Comparison of ENCODE assay signal across 12 cellular contexts in the genomic region with DNA sequence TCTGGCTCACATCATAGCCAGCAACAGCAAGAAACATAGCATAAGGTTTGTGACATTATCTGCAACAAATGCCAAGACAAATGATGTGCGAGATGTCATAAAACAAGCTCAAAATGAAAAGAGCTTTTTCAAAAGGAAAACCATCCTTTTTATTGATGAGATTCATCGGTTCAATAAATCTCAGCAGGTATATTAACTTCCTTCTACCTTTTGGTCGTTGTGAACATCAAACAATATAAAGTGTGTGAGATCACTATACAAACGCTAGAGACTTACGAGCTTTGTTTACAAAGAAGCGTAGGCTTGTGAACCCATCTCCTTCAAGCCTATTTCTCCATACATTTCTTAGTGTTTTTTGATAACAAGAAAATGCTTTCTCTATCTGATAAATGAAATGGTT. TPM values are rescaled to one million over a fixed set of nuclear protein-coding genes. Genes with fewer than 3 reads are reported as not detected.
DNase-seq lines count a peak whose midpoint lies in the region; ATAC-seq, FAIRE-seq and TF ChIP-seq lines count a peak whose summit lies in the region.
"Had no signal": no experiment of that assay in that cellular context is flagged by ENCODE, and none has a peak within 500 bp of the region (broad histone marks: within the 10 kb centered on the region; RNA-seq: fewer than 3 reads in every experiment).

No MANE protein-coding gene starts in this region.

- TF ChIP-seq POLR2A in IMR-90 (IDR thresholded peaks at IDR 0.05; ENCODE audit: low read depth, low read length): no peak

- H3K36me3 ChIP-seq in CD4-positive, CD25-positive, alpha-beta regulatory T cell (ENCODE audit: control insufficient read depth, insufficient read depth, low read length): peaks cover 31% of the 10 kb centered on the region
- peaks cover 14% of the 10 kb centered on the region for H3K36me3 ChIP-seq in IMR-90 (ENCODE audit: control insufficient read depth, insufficient read depth, low read length)
- H3K36me3 ChIP-seq in astrocyte (ENCODE audit: insufficient read depth, low read length): peaks cover 6% of the 10 kb centered on the region
- H3K36me3 ChIP-seq in naive thymus-derived CD4-positive, alpha-beta T cell (ENCODE audit: control insufficient read depth in 2 of 3, insufficient read depth in 3 of 3, low read length in 3 of 3): peaks cover 4 to 25% (median 9%) of the 10 kb centered on the region in 3 experiments

- in situ Hi-C loops in IMR-90 (cut with MboI; ENCODE audit: low sequenced_read_pairs): no loop called here

- no peak for TF ChIP-seq CTCF in IMR-90 (conservative IDR thresholded peaks at IDR 0.05; ENCODE audit: low read depth, low read length)
- TF ChIP-seq CTCF in astrocyte (IDR thresholded peaks at IDR 0.05; ENCODE audit: insufficient read depth, low read depth, low read length): no peak

- H3K9me3 ChIP-seq in CD4-positive, CD25-positive, alpha-beta regulatory T cell (ENCODE audit: control insufficient read depth in 2 of 2, low read length in 2 of 2): no peaks in the 10 kb centered on the region
- H3K9me3 ChIP-seq in IMR-90 (ENCODE audit: control insufficient read depth, insufficient read depth, low read length) (no peaks in the 10 kb centered on the region), astrocyte (ENCODE audit: insufficient read depth, low read depth, low read length) (no peaks in the 10 kb centered on the region)
- H3K9me3 ChIP-seq in naive thymus-derived CD4-positive, alpha-beta T cell (ENCODE audit: control insufficient read depth in 2 of 3, low read length in 3 of 3): no peaks in the 10 kb centered on the region
- H3K9me3 ChIP-seq: pancreas had no signal

- no peak overlapping the region for H2BK5ac ChIP-seq in IMR-90 (ENCODE audit: low read depth, low read length, poor library complexity, severe bottlenecking)

- no peaks in the 10 kb centered on the region for H3K27me3 ChIP-seq in CD4-positive, CD25-positive, alpha-beta regulatory T cell (ENCODE audit: control insufficient read depth, insufficient read depth, low read length)
- no peaks in the 10 kb centered on the region for H3K27me3 ChIP-seq in IMR-90 (ENCODE audit: control insufficient read depth, insufficient read depth, low read length)
- no peaks in the 10 kb centered on the region for H3K27me3 ChIP-seq in astrocyte (ENCODE audit: insufficient read depth, low read length)
- H3K27me3 ChIP-seq in naive thymus-derived CD4-positive, alpha-beta T cell (ENCODE audit: control insufficient read depth in 2 of 2, insufficient read depth in 2 of 2, low read length in 2 of 2): no peaks in the 10 kb centered on the region
- H3K27me3 ChIP-seq: pancreas had no signal

- peak overlapping the region; percentile 88 for H3K23ac ChIP-seq in IMR-90 (ENCODE audit: low read depth, low read length)

- H3K27ac ChIP-seq in CD4-positive, CD25-positive, alpha-beta regulatory T cell (ENCODE audit: insufficient read depth, low read length, poor library complexity, severe bottlenecking): no peak overlapping the region
- H3K27ac ChIP-seq in IMR-90 (ENCODE audit: insufficient read depth, low read length) (0 out of 2 replicates have a peak overlapping the region, but pooled peaks have one; percentile 28), astrocyte (ENCODE audit: low read depth, low read length) (no peak overlapping the region)
- no peak overlapping the region for H3K27ac ChIP-seq in naive thymus-derived CD4-positive, alpha-beta T cell (ENCODE audit: low read depth, low read length)
- H3K27ac ChIP-seq: pancreas had no signal

- peak overlapping the region; percentile 86 for H3K4me2 ChIP-seq in IMR-90 (ENCODE audit: low read depth, low read length)
- H3K4me2 ChIP-seq in astrocyte (ENCODE audit: low read length): peak overlapping the region; percentile 96

- peaks cover 14% of the 10 kb centered on the region for H3K27me3 Mint-ChIP-seq in CD4-positive, CD25-positive, alpha-beta regulatory T cell
- H3K27me3 Mint-ChIP-seq in astrocyte (ENCODE audit: low read depth, unreplicated experiment): no peaks in the 10 kb centered on the region
- no peaks in the 10 kb centered on the region for H3K27me3 Mint-ChIP-seq in naive thymus-derived CD4-positive, alpha-beta T cell

- H3K4me1 Mint-ChIP-seq in CD4-positive, CD25-positive, alpha-beta regulatory T cell: peaks cover 33 to 75% (median 51%) of the 10 kb centered on the region in 4 donors
- peaks cover 26% of the 10 kb centered on the region for H3K4me1 Mint-ChIP-seq in astrocyte (ENCODE audit: low read depth, unreplicated experiment)
- H3K4me1 Mint-ChIP-seq in naive thymus-derived CD4-positive, alpha-beta T cell: peaks cover 32 to 77% (median 72%) of the 10 kb centered on the region in 7 donors

- H2BK15ac ChIP-seq in IMR-90 (ENCODE audit: low read depth, low read length): no peak overlapping the region

- no peak for TF ChIP-seq RAD21 in IMR-90 (IDR thresholded peaks at IDR 0.05; ENCODE audit: low read length)

- no peak overlapping the region for H3K18ac ChIP-seq in IMR-90 (ENCODE audit: low read depth, low read length)

- intact Hi-C loops in IMR-90 (cut with micrococcal nuclease): loop anchor here (10.0 kb wide), 1 partner anchor 216 kb away; no protein-coding TSS in a partner anchor
- intact Hi-C loops in naive thymus-derived CD4-positive, alpha-beta T cell (cut with micrococcal nuclease): loop anchor here (2.0 to 10.0 kb wide), 5 partner anchors 14 to 1254 kb away; partner anchors contain the start of gene GMDS (in 1 of the 2)

- H3K9ac ChIP-seq in IMR-90 (ENCODE audit: low read depth, low read length) (peak overlapping the region; percentile 70), astrocyte (ENCODE audit: low read length) (no peak overlapping the region)

- peak overlapping the region; percentile 83 for H3K4me3 ChIP-seq in CD4-positive, CD25-positive, alpha-beta regulatory T cell (ENCODE audit: low read depth, low read length)
- peak overlapping the region; percentile 79; the same call in 1 of the 2 replicates for H3K4me3 ChIP-seq in IMR-90 (ENCODE audit: insufficient read depth, low read depth, low read length)
- H3K4me3 ChIP-seq in astrocyte (ENCODE audit: insufficient read depth, low read depth, low read length): no peak overlapping the region
- H3K4me3 ChIP-seq in naive thymus-derived CD4-positive, alpha-beta T cell (ENCODE audit: low read length): peak overlapping the region; percentile 46

- no peak overlapping the region for H2AK5ac ChIP-seq in IMR-90 (ENCODE audit: low read depth, low read length)

- H2AFZ ChIP-seq in IMR-90 (replicated peaks; ENCODE audit: low read length, poor library complexity): no peak overlapping the region
- H2AFZ ChIP-seq in astrocyte (ENCODE audit: low read depth, low read length): no peak overlapping the region

- WGBS in IMR-90 (ENCODE audit: extremely low coverage in 2 of 2, insufficient read length in 1 of 2), 2 experiments: no CpG with 5 or more reads among the region's 6 CpGs

- FAIRE-seq in astrocyte (lab: Jason Lieb, UNC): no peak
- FAIRE-seq: pancreas had no signal

- H3K9me1 ChIP-seq in IMR-90 (ENCODE audit: insufficient read depth, low read length): peaks cover 24% of the 10 kb centered on the region

- no peak for DNase-seq in CD4-positive, CD25-positive, alpha-beta regulatory T cell
- DNase-seq in IMR-90: no peak
- no peak for DNase-seq in astrocyte (ENCODE audit: low read depth)
- no peak for DNase-seq in naive thymus-derived CD4-positive, alpha-beta T cell
- no peak for DNase-seq in AG08395 (ENCODE audit: low spot score)
- no peak for DNase-seq in NOMO-1 treated with dmso at 0.1 percent for 144 hours (lab: John Stamatoyannopoulos, UW; ENCODE audit: unreplicated experiment)
- DNase-seq in KG1 (lab: John Stamatoyannopoulos, UW): no peak
- DNase-seq in NCI-H2227 treated with DMSO at 0.1 percent for 48 hours (lab: John Stamatoyannopoulos, UW): no peak
- DNase-seq: NCI-H187; pancreas; stimulated activated CD8-positive, alpha-beta memory T cell treated with anti-CD3 and anti-CD28 coated beads, Interleukin-4, amount 100 ng/mL, for 48 hours; T1000 had no signal

- H2AK9ac ChIP-seq in IMR-90 (replicated peaks; ENCODE audit: low read depth, low read length, poor library complexity): no peak overlapping the region

- H3K14ac ChIP-seq in IMR-90 (replicated peaks; ENCODE audit: low read depth, low read length): peak overlapping the region; percentile 43

- peak overlapping the region; percentile 87 to 97 (median 94) for H3K4me3 Mint-ChIP-seq in CD4-positive, CD25-positive, alpha-beta regulatory T cell
- H3K4me3 Mint-ChIP-seq in astrocyte (ENCODE audit: unreplicated experiment): peak overlapping the region; percentile 58
- peak overlapping the region; percentile 82 to 95 (median 88) for H3K4me3 Mint-ChIP-seq in naive thymus-derived CD4-positive, alpha-beta T cell

- no peak overlapping the region for H4K91ac ChIP-seq in IMR-90 (ENCODE audit: insufficient read depth, low read depth, low read length)

- H2BK120ac ChIP-seq in IMR-90 (ENCODE audit: low read depth, low read length): no peak overlapping the region

- no peak overlapping the region for H4K5ac ChIP-seq in IMR-90 (ENCODE audit: low read depth, low read length)

- H3K56ac ChIP-seq in IMR-90 (ENCODE audit: extremely low read depth, insufficient read depth, low read length): no peak overlapping the region

- H4K8ac ChIP-seq in IMR-90 (ENCODE audit: low read depth in 2 of 2, low read length in 2 of 2): no peak overlapping the region

- no peaks in the 10 kb centered on the region for H3K9me3 Mint-ChIP-seq in CD4-positive, CD25-positive, alpha-beta regulatory T cell
- H3K9me3 Mint-ChIP-seq in astrocyte (ENCODE audit: unreplicated experiment): no peaks in the 10 kb centered on the region
- H3K9me3 Mint-ChIP-seq in naive thymus-derived CD4-positive, alpha-beta T cell: peaks cover 0 to 2% (median 0%) of the 10 kb centered on the region in 11 donors

- H3K79me2 ChIP-seq in astrocyte (ENCODE audit: insufficient read depth, low read length): peaks cover 81% of the 10 kb centered on the region

- peak overlapping the region in 1 of 3 donors; percentile 77 for H3K27ac Mint-ChIP-seq in CD4-positive, CD25-positive, alpha-beta regulatory T cell
- no peak overlapping the region for H3K27ac Mint-ChIP-seq in astrocyte (ENCODE audit: unreplicated experiment)
- peak overlapping the region in 7 of 9 donors; percentile 1 to 87 (median 53) for H3K27ac Mint-ChIP-seq in naive thymus-derived CD4-positive, alpha-beta T cell

- dilution Hi-C loops in IMR-90 (cut with HindIII; ENCODE audit: low sequenced_read_pairs, unreplicated experiment): no loop called here

- peaks cover 18% of the 10 kb centered on the region for H3K36me3 Mint-ChIP-seq in CD4-positive, CD25-positive, alpha-beta regulatory T cell
- H3K36me3 Mint-ChIP-seq in astrocyte (ENCODE audit: low read depth, unreplicated experiment): peaks cover 11% of the 10 kb centered on the region
- H3K36me3 Mint-ChIP-seq in naive thymus-derived CD4-positive, alpha-beta T cell: peaks cover 0 to 31% (median 13%) of the 10 kb centered on the region in 5 donors

- peaks cover 46% of the 10 kb centered on the region for H3K4me1 ChIP-seq in CD4-positive, CD25-positive, alpha-beta regulatory T cell (ENCODE audit: control insufficient read depth, insufficient read depth, low read length, poor library complexity, severe bottlenecking)
- H3K4me1 ChIP-seq in IMR-90 (ENCODE audit: control insufficient read depth, insufficient read depth, low read length): peaks cover 19% of the 10 kb centered on the region
- peaks cover 25% of the 10 kb centered on the region for H3K4me1 ChIP-seq in astrocyte (ENCODE audit: insufficient read depth, low read length)
- peaks cover 30 to 31% of the 10 kb centered on the region in 2 donors for H3K4me1 ChIP-seq in naive thymus-derived CD4-positive, alpha-beta T cell (ENCODE audit: control insufficient read depth in 2 of 2, insufficient read depth in 2 of 2, low read length in 2 of 2)

- no peak overlapping the region for H2BK20ac ChIP-seq in IMR-90 (ENCODE audit: low read depth, low read length)

- H3K4ac ChIP-seq in IMR-90 (ENCODE audit: low read depth, low read length): no peak overlapping the region

- no peak for ATAC-seq in CD4-positive, CD25-positive, alpha-beta regulatory T cell (ENCODE audit: low read depth in 2 of 2)
- ATAC-seq in IMR-90 (ENCODE audit: low read depth): no peak
- ATAC-seq in naive thymus-derived CD4-positive, alpha-beta T cell: no peak
- ATAC-seq: pancreas had no signal

- H4K20me1 ChIP-seq in IMR-90 (ENCODE audit: insufficient read depth, low read length): peaks cover 58% of the 10 kb centered on the region
- peaks cover 68% of the 10 kb centered on the region for H4K20me1 ChIP-seq in astrocyte (ENCODE audit: insufficient read depth, low read length)

- CTCF ChIA-PET in IMR-90 (lab: Yijun Ruan, JAX): interaction anchor here (0.5 kb wide), 1 partner anchor 192 kb away, joined by 3 read pairs; no protein-coding TSS in a partner anchor
- CTCF ChIA-PET in naive thymus-derived CD4-positive, alpha-beta T cell (lab: Charles Lee): interaction anchor here (0.6 to 3.0 kb wide), 6 partner anchors 14 to 676 kb away, joined by 3 to 7 read pairs (median 4); partner anchors contain the start of gene MYLK4

- peaks cover 14 to 57% of the 10 kb centered on the region in 2 experiments for H3K79me1 ChIP-seq in IMR-90 (ENCODE audit: low read depth in 1 of 2, low read length in 2 of 2)

- no TSS peak for BruUV-seq in IMR-90 (replicated peaks; lab: Mats Ljungman, UMichigan)

- POLR2A ChIA-PET in IMR-90 (lab: Charles Lee; ENCODE audit: unreplicated experiment): interaction anchor here (1.1 kb wide), 1 partner anchor 71 kb away, joined by 4 read pairs; no protein-coding TSS in a partner anchor
- POLR2A ChIA-PET in naive thymus-derived CD4-positive, alpha-beta T cell (lab: Charles Lee): interaction anchor here (0.7 to 4.2 kb wide), 4 partner anchors 8 to 281 kb away, joined by 3 to 23 read pairs (median 11); no protein-coding TSS in a partner anchor

RNA-seq across cellular contexts. Expression of gene WRNIP1, which starts 3.5 kb away (rescaled TPM):
- 31.5 TPM for total RNA-seq in CD4-positive, CD25-positive, alpha-beta regulatory T cell
- polyA plus RNA-seq in CD4-positive, CD25-positive, alpha-beta regulatory T cell: 10 to 100 TPM; 29.6 to 36.7 (median 32.7) TPM
- total RNA-seq in IMR-90 (2012; rRNA removed) (37.2 and 47.1 TPM in 2 replicates), astrocyte (31.3 and 31.5 TPM in 2 replicates)
- 42.6 and 43.7 TPM in 2 replicates for polyA plus RNA-seq in IMR-90 (2012; rRNA removed)
- 45.5 and 55.1 TPM in 2 replicates for polyA plus RNA-seq in IMR-90 (2012; cell fraction: cytosol; rRNA removed)
- polyA plus RNA-seq in IMR-90 (2012; cell fraction: nucleus; rRNA removed; ENCODE audit: low replicate concordance): 42.3 and 49.2 TPM in 2 replicates
- 10 to 100 TPM; 31.2 to 47.6 (median 37.8) TPM for total RNA-seq in naive thymus-derived CD4-positive, alpha-beta T cell
- 10 to 100 TPM; 21.8 to 61.8 TPM for polyA plus RNA-seq in naive thymus-derived CD4-positive, alpha-beta T cell

RNA-seq across cellular contexts. Expression of gene MYLK4, which starts 18.0 kb away (rescaled TPM):
- 0.91 TPM for total RNA-seq in CD4-positive, CD25-positive, alpha-beta regulatory T cell
- polyA plus RNA-seq in CD4-positive, CD25-positive, alpha-beta regulatory T cell: under 1 TPM in 2 of 4 donors, not detected in 2; 0.20 to 0.37 TPM
- under 0.01 TPM in 2 replicates for total RNA-seq in IMR-90 (2012; rRNA removed)
- 0.07 TPM in 2 replicates for polyA plus RNA-seq in IMR-90 (2012; rRNA removed)
- 0.02 and 0.03 TPM in 2 replicates for polyA plus RNA-seq in IMR-90 (2012; cell fraction: cytosol; rRNA removed)
- polyA plus RNA-seq in IMR-90 (2012; cell fraction: nucleus; rRNA removed; ENCODE audit: low replicate concordance): 0.05 and 0.42 TPM in 2 replicates
- total RNA-seq in astrocyte: 0.23 and 0.55 TPM in 2 replicates
- 1 to 10 TPM in 1 of 5 experiments, under 1 TPM in 4; 0.24 to 1.6 (median 0.44) TPM for total RNA-seq in naive thymus-derived CD4-positive, alpha-beta T cell
- under 1 TPM in 1 of 2 donors, not detected in 1; 0.23 TPM for polyA plus RNA-seq in naive thymus-derived CD4-positive, alpha-beta T cell
